In the genomic region with DNA sequence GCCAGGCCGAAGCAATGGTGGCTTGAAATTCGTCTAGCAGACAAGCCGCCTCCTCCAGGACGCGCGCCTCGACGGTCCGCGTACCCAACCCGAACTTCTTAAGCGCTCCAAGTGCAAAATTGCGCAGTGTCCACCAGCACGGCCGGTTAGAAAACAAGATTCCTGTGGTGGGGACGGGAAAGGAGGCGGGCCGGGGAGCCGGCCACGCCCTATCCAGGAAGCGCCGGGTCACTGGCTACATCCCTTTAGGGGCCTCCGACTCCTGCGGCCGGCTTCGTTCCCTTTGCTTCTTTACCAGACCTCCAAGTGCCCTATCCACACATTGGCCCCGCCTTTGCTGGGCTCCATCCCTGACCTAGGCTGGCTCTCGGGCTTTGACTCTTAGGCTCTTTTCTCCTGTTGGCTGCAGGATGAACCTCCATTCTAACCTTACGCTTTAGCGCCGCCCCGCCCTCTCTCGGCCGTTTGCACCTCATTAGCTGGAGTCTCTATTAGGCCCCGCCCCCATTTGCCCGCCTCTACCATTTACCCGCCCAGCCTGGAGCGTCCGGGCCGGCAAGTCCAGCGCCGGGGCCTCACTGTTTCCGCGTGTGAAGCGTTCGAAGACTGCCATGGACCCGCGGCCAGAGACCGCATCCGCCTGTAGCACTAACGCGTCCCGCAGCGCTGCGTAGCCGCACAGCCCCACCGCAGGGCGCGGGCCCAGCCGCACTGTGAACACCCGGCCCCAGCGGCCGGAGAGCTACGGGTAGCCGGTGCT, we compare ENCODE assay signal across 9 cellular contexts. TPM values are rescaled to one million over a fixed set of nuclear protein-coding genes. Genes with fewer than 3 reads are reported as not detected.
DNase-seq lines count a peak whose midpoint lies in the region; ATAC-seq and TF ChIP-seq lines count a peak whose summit lies in the region.
"Not testable (repeated sequence)": the region's sequence is repeated elsewhere in the genome, so short reads cannot be mapped to it uniquely, and the experiment has no call there.
"Had no signal": no experiment of that assay in that cellular context is flagged by ENCODE, and none has a peak within 500 bp of the region (broad histone marks: within the 10 kb centered on the region; RNA-seq: fewer than 3 reads in every experiment).

No MANE protein-coding gene starts in this region.

- peak overlapping the region; percentile 89 to 97 (median 94) for H3K4me3 Mint-ChIP-seq in CD4-positive, alpha-beta memory T cell
- peak overlapping the region; percentile 93 for H3K4me3 Mint-ChIP-seq in activated naive CD4-positive, alpha-beta T cell treated with anti-CD3 and anti-CD28 coated beads, Interleukin-2, amount 50 U/mL, for 24 hours

- peaks cover 24% of the 10 kb centered on the region for H3K36me3 ChIP-seq in CD4-positive, alpha-beta memory T cell (ENCODE audit: insufficient read depth, low read length)
- H3K36me3 ChIP-seq in SK-N-MC (ENCODE audit: insufficient read depth, low read length) (peaks cover 16% of the 10 kb centered on the region; the same call in 1 of the 2 replicates), esophagus squamous epithelium (peaks cover 0 to 27% (median 6%) of the 10 kb centered on the region in 3 donors), spleen (peaks cover 0 to 43% (median 25%) of the 10 kb centered on the region in 6 donors)

- WGBS in esophagus squamous epithelium, 2 donors: 0 to 4% methylated on average over 12 to 27 of the region's 65 CpGs
- 1 to 11% (median 6%) methylated on average over 18 to 65 of the region's 65 CpGs for WGBS in spleen, 5 donors

- POLR2A ChIA-PET in CD4-positive, alpha-beta memory T cell (lab: Charles Lee; ENCODE audit: partially characterized antibody): interaction anchor here (0.6 to 2.9 kb wide), 8 partner anchors 8 to 153 kb away, joined by 3 to 15 read pairs (median 4); a partner anchor contains a TSS

- CTCF ChIA-PET in CD4-positive, alpha-beta memory T cell (lab: Charles Lee; ENCODE audit: partially characterized antibody): interaction anchor here (0.7 to 1.4 kb wide), 3 partner anchors 9 to 34 kb away, joined by 3 to 5 read pairs (median 5); no protein-coding TSS in a partner anchor

- intact Hi-C loops in CD4-positive, alpha-beta memory T cell (cut with micrococcal nuclease); spleen (cut with DNase I; ENCODE audit: low total_unique reads): not testable (repeated sequence)
- intact Hi-C loops in esophagus squamous epithelium (cut with DNase I): loop anchor here (5.0 kb wide), 1 partner anchor 149 kb away; no protein-coding TSS in a partner anchor

- peaks cover 14 to 31% of the 10 kb centered on the region in 2 donors for H3K36me3 Mint-ChIP-seq in CD4-positive, alpha-beta memory T cell
- not testable (repeated sequence) for H3K36me3 Mint-ChIP-seq in activated naive CD4-positive, alpha-beta T cell treated with anti-CD3 and anti-CD28 coated beads, Interleukin-2, amount 50 U/mL, for 24 hours

- peak overlapping the region in 1 of 2 donors; percentile 41 for H3K4me3 ChIP-seq in CD4-positive, alpha-beta memory T cell (ENCODE audit: low read length in 2 of 2)
- peak overlapping the region; percentile 13; the same call in 1 of the 2 replicates for H3K4me3 ChIP-seq in Jurkat, Clone E6-1 (ENCODE audit: low read length)
- peak overlapping the region; percentile 76 for H3K4me3 ChIP-seq in SK-N-MC
- H3K4me3 ChIP-seq in esophagus squamous epithelium: peak overlapping the region; percentile 27 to 66 (median 50)
- H3K4me3 ChIP-seq in spleen: peak overlapping the region; percentile 33 to 73 (median 48)

- peaks cover 63% of the 10 kb centered on the region for H3K4me1 ChIP-seq in CD4-positive, alpha-beta memory T cell (ENCODE audit: insufficient read depth, low read length)
- H3K4me1 ChIP-seq in esophagus squamous epithelium (peaks cover 33 to 72% (median 54%) of the 10 kb centered on the region in 3 donors), spleen (peaks cover 52 to 82% (median 67%) of the 10 kb centered on the region in 6 donors)

- H3K4me1 Mint-ChIP-seq in CD4-positive, alpha-beta memory T cell: peaks cover 34 to 73% (median 47%) of the 10 kb centered on the region in 4 donors
- H3K4me1 Mint-ChIP-seq in activated naive CD4-positive, alpha-beta T cell treated with anti-CD3 and anti-CD28 coated beads, Interleukin-2, amount 50 U/mL, for 24 hours: peaks cover 59% of the 10 kb centered on the region

- H3K9ac ChIP-seq in SK-N-MC (ENCODE audit: insufficient read length): peak overlapping the region; percentile 78

- not testable (repeated sequence) for H3K27me3 Mint-ChIP-seq in CD4-positive, alpha-beta memory T cell; activated naive CD4-positive, alpha-beta T cell treated with anti-CD3 and anti-CD28 coated beads, Interleukin-2, amount 50 U/mL, for 24 hours

- not testable (repeated sequence) for H3K9me3 ChIP-seq in CD4-positive, alpha-beta memory T cell (ENCODE audit: control insufficient read depth in 1 of 2, low read length in 2 of 2); SK-N-MC (ENCODE audit: low read depth, low read length); esophagus squamous epithelium; spleen

- not testable (repeated sequence) for H3K27me3 ChIP-seq in CD4-positive, alpha-beta memory T cell (ENCODE audit: insufficient read depth, low read length); esophagus squamous epithelium; spleen (replicated peaks in 1 of 7)

- not testable (repeated sequence) for H3K9me3 Mint-ChIP-seq in CD4-positive, alpha-beta memory T cell; activated naive CD4-positive, alpha-beta T cell treated with anti-CD3 and anti-CD28 coated beads, Interleukin-2, amount 50 U/mL, for 24 hours

- peak overlapping the region; percentile 80 to 97 (median 86) for H3K27ac Mint-ChIP-seq in CD4-positive, alpha-beta memory T cell
- H3K27ac Mint-ChIP-seq in activated naive CD4-positive, alpha-beta T cell treated with anti-CD3 and anti-CD28 coated beads, Interleukin-2, amount 50 U/mL, for 24 hours: peak overlapping the region; percentile 72

- H3K27ac ChIP-seq in CD4-positive, alpha-beta memory T cell (ENCODE audit: low read depth, low read length): not testable (repeated sequence)
- H3K27ac ChIP-seq in SK-N-MC (0 out of 2 replicates have a peak overlapping the region, but pooled peaks have one; percentile 2), esophagus squamous epithelium (peak overlapping the region; percentile 67 to 87 (median 84)), spleen (peak overlapping the region in 7 of 8 donors; percentile 77 to 98 (median 83))

- not testable (repeated sequence) for TF ChIP-seq POLR2A in esophagus squamous epithelium (IDR thresholded peaks at IDR 0.05); spleen (IDR thresholded peaks at IDR 0.05)

- peak; percentile 54 for ATAC-seq in GM21390 (IDR thresholded peaks at IDR 0.05; ENCODE audit: unreplicated experiment)

- TF ChIP-seq CTCF in esophagus squamous epithelium (IDR thresholded peaks at IDR 0.05): peak in 2 of 6 experiments; percentile 10 to 25
- TF ChIP-seq CTCF in spleen (IDR thresholded peaks at IDR 0.05 in 8 of 11, conservative IDR thresholded peaks at IDR 0.05 in 3 of 11): peak in 5 of 11 experiments; percentile 12 to 44 (median 32)

- DNase-seq in CD4-positive, alpha-beta memory T cell: peak in 4 of 5 donors; percentile 48 to 67 (median 55)
- DNase-seq in Jurkat, Clone E6-1 (ENCODE audit: low read depth, low spot score); SK-N-MC (ENCODE audit: low read depth, low spot score); esophagus squamous epithelium (lab: John Stamatoyannopoulos, UW): not testable (repeated sequence)
- peak; percentile 80 to 81 for DNase-seq in lung microvascular endothelial cell (ENCODE audit: low read depth in 2 of 2)
- DNase-seq in spleen: peak; percentile 94

RNA-seq across cellular contexts. Expression of a gene that starts 11.8 kb away (rescaled TPM):
- total RNA-seq in CD4-positive, alpha-beta memory T cell: 100 to 1,000 TPM; 203 to 219 TPM
- 100 to 1,000 TPM; 141 to 207 TPM for polyA plus RNA-seq in CD4-positive, alpha-beta memory T cell
- polyA plus RNA-seq in Jurkat, Clone E6-1 (2012; ENCODE audit: insufficient read depth, insufficient read length): 118 TPM
- 10 to 100 TPM; 30.3 to 50.9 (median 33.0) TPM for total RNA-seq in esophagus squamous epithelium
- 85.0 and 151 TPM in 2 replicates for total RNA-seq in lung microvascular endothelial cell
- 100 to 1,000 TPM; 136 to 198 (median 156) TPM for total RNA-seq in spleen
- polyA plus RNA-seq in spleen: 100 to 1,000 TPM; 109 to 238 (median 188) TPM

RNA-seq across cellular contexts. Expression of a gene that starts 32.8 kb away (rescaled TPM):
- 10 to 100 TPM; 53.5 to 55.0 TPM for total RNA-seq in CD4-positive, alpha-beta memory T cell
- 10 to 100 TPM; 67.3 to 69.8 TPM for polyA plus RNA-seq in CD4-positive, alpha-beta memory T cell
- 55.7 TPM for polyA plus RNA-seq in Jurkat, Clone E6-1 (2012; ENCODE audit: insufficient read depth, insufficient read length)
- 10 to 100 TPM; 15.2 to 37.0 (median 20.5) TPM for total RNA-seq in esophagus squamous epithelium
- 7.6 and 14.1 TPM in 2 replicates for total RNA-seq in lung microvascular endothelial cell
- 10 to 100 TPM; 36.8 to 69.8 (median 53.0) TPM for total RNA-seq in spleen
- 10 to 100 TPM; 78.5 to 95.3 (median 82.2) TPM for polyA plus RNA-seq in spleen

RNA-seq across cellular contexts. Expression of a gene that starts 35.5 kb away (rescaled TPM):
- 10 to 100 TPM; 11.2 to 11.4 TPM for total RNA-seq in CD4-positive, alpha-beta memory T cell
- not detected for polyA plus RNA-seq in CD4-positive, alpha-beta memory T cell
- polyA plus RNA-seq in Jurkat, Clone E6-1 (2012; ENCODE audit: insufficient read depth, insufficient read length): not detected
- 1 to 10 TPM in 1 of 4 donors, not detected in 3; 3.7 TPM for total RNA-seq in esophagus squamous epithelium
- not detected in 2 replicates for total RNA-seq in lung microvascular endothelial cell
- 1 to 10 TPM in 1 of 7 donors, not detected in 6; 1.5 TPM for total RNA-seq in spleen
- 10 to 100 TPM in 1 of 3 donors, 1 to 10 TPM in 2; 4.5 to 14.2 (median 7.0) TPM for polyA plus RNA-seq in spleen
- total RNA-seq: HepG2 had no signal

RNA-seq across cellular contexts. Expression of a gene that starts 39.4 kb away (rescaled TPM):
- under 1 TPM in 1 of 2 experiments, not detected in 1; 0.23 TPM for total RNA-seq in CD4-positive, alpha-beta memory T cell
- not detected for polyA plus RNA-seq in CD4-positive, alpha-beta memory T cell
- polyA plus RNA-seq in Jurkat, Clone E6-1 (2012; ENCODE audit: insufficient read depth, insufficient read length): not detected
- total RNA-seq in esophagus squamous epithelium (not detected), lung microvascular endothelial cell (not detected in 2 replicates), spleen (under 1 TPM in 1 of 7 donors, not detected in 6; 0.33 TPM)
- not detected for polyA plus RNA-seq in spleen
- total RNA-seq: HepG2 had no signal
- polyA plus RNA-seq: HepG2 had no signal

RNA-seq across cellular contexts. Expression of a gene that starts 59.8 kb away (rescaled TPM):
- 10 to 100 TPM; 93.3 to 95.7 TPM for total RNA-seq in CD4-positive, alpha-beta memory T cell
- polyA plus RNA-seq in CD4-positive, alpha-beta memory T cell: 10 to 100 TPM; 48.8 to 63.9 TPM
- 297 TPM for polyA plus RNA-seq in Jurkat, Clone E6-1 (2012; ENCODE audit: insufficient read depth, insufficient read length)
- total RNA-seq in esophagus squamous epithelium (10 to 100 TPM; 45.0 to 79.5 (median 51.0) TPM), lung microvascular endothelial cell (21.0 and 36.0 TPM in 2 replicates), spleen (10 to 100 TPM; 52.9 to 76.9 (median 64.0) TPM)
- 10 to 100 TPM; 62.7 to 69.2 (median 67.4) TPM for polyA plus RNA-seq in spleen
